In genomic region chrX:137519459-137519858, GRCh38 we compare ENCODE assay signal across 32 cellular contexts. TPM values are rescaled to one million over a fixed set of nuclear protein-coding genes. Genes with fewer than 3 reads are reported as not detected.
"Had no signal": no experiment of that assay in that cellular context is flagged by ENCODE, and none has a peak within 500 bp of the region (broad histone marks: within the 10 kb centered on the region; RNA-seq: fewer than 3 reads in every experiment).

No MANE protein-coding gene starts in this region.

- H3K4me1 ChIP-seq: stomach, suprapubic skin, testis, thyroid gland, tibial artery, tibial nerve, transverse colon, upper lobe of left lung, upper lobe of right lung, uterus, vagina had no signal

- H3K27ac Mint-ChIP-seq: stimulated activated effector memory CD8-positive, alpha-beta T cell treated with anti-CD3 and anti-CD28 coated beads, Interleukin-12 subunit alpha, Interleukin-12 subunit beta, amount 100 ng/mL, for 72 hours; stimulated activated memory B cell treated with anti-CD40 and anti-IgM and Interleukin-4, amounts not matched to agents 10 μg/mL and 1 μg/mL and 100 μg/mL, for 72 hours; stimulated activated naive B cell treated with anti-CD40 and anti-IgM and Interleukin-4, amounts not matched to agents 10 μg/mL and 1 μg/mL and 100 μg/mL, for 72 hours; stimulated activated naive CD8-positive, alpha-beta T cell treated with anti-CD3 and anti-CD28 coated beads, Interleukin-15, Interleukin-2, amounts not matched to agents 100 ng/mL and 50 ng/mL, for 24 hours; type B pancreatic cell had no signal

- FAIRE-seq: urothelium cell line had no signal

- ATAC-seq: stimulated activated effector memory CD8-positive, alpha-beta T cell treated with anti-CD3 and anti-CD28 coated beads, Interleukin-12 subunit alpha, Interleukin-12 subunit beta, amount 100 ng/mL, for 72 hours; stimulated activated memory B cell treated with anti-CD40 and anti-IgM and Interleukin-4, amounts not matched to agents 10 μg/mL and 1 μg/mL and 100 μg/mL, for 72 hours; stimulated activated naive B cell treated with anti-CD40 and anti-IgM and Interleukin-4, amounts not matched to agents 10 μg/mL and 1 μg/mL and 100 μg/mL, for 72 hours; stimulated activated naive CD8-positive, alpha-beta T cell treated with anti-CD3 and anti-CD28 coated beads, Interleukin-15, amount 100 ng/mL, for 72 hours; stimulated activated naive CD8-positive, alpha-beta T cell treated with anti-CD3 and anti-CD28 coated beads, Interleukin-15, Interleukin-2, amounts not matched to agents 100 U/mL and 50 U/mL, for 24 hours; upper lobe of right lung had no signal

- H3K36me3 Mint-ChIP-seq: stimulated activated effector memory CD8-positive, alpha-beta T cell treated with anti-CD3 and anti-CD28 coated beads, Interleukin-12 subunit alpha, Interleukin-12 subunit beta, amount 100 ng/mL, for 72 hours; stimulated activated memory B cell treated with anti-CD40 and anti-IgM and Interleukin-4, amounts not matched to agents 10 μg/mL and 1 μg/mL and 100 μg/mL, for 72 hours; stimulated activated naive B cell treated with anti-CD40 and anti-IgM and Interleukin-4, amounts not matched to agents 10 μg/mL and 1 μg/mL and 100 μg/mL, for 72 hours; type B pancreatic cell had no signal

- H3K4me1 Mint-ChIP-seq: stimulated activated effector memory CD8-positive, alpha-beta T cell treated with anti-CD3 and anti-CD28 coated beads, Interleukin-12 subunit alpha, Interleukin-12 subunit beta, amount 100 ng/mL, for 72 hours; stimulated activated memory B cell treated with anti-CD40 and anti-IgM and Interleukin-4, amounts not matched to agents 10 μg/mL and 1 μg/mL and 100 μg/mL, for 72 hours; stimulated activated naive B cell treated with anti-CD40 and anti-IgM and Interleukin-4, amounts not matched to agents 10 μg/mL and 1 μg/mL and 100 μg/mL, for 72 hours; stimulated activated naive CD8-positive, alpha-beta T cell treated with anti-CD3 and anti-CD28 coated beads, Interleukin-15, amount 100 ng/mL, for 72 hours had no signal

- H3K27me3 ChIP-seq: stomach, suprapubic skin, testis, thyroid gland, tibial artery, transverse colon, upper lobe of left lung, upper lobe of right lung, vagina had no signal

- H3K27ac ChIP-seq: stomach, suprapubic skin, testis, thoracic aorta, thyroid gland, tibial artery, tibial nerve, transverse colon, upper lobe of left lung, upper lobe of right lung, uterus, vagina had no signal

- H3K4me3 ChIP-seq: stomach, suprapubic skin, testis, thoracic aorta, thyroid gland, tibial artery, tibial nerve, transverse colon, upper lobe of left lung, upper lobe of right lung, uterus, vagina had no signal

- H3K9me3 Mint-ChIP-seq: stimulated activated naive CD8-positive, alpha-beta T cell treated with anti-CD3 and anti-CD28 coated beads, Interleukin-15, amount 100 ng/mL, for 72 hours; stimulated activated naive CD8-positive, alpha-beta T cell treated with anti-CD3 and anti-CD28 coated beads, Interleukin-15, Interleukin-2, amounts not matched to agents 100 ng/mL and 50 ng/mL, for 24 hours; type B pancreatic cell had no signal

- H3K4me3 Mint-ChIP-seq: stimulated activated effector memory CD8-positive, alpha-beta T cell treated with anti-CD3 and anti-CD28 coated beads, Interleukin-12 subunit alpha, Interleukin-12 subunit beta, amount 100 ng/mL, for 72 hours; stimulated activated memory B cell treated with anti-CD40 and anti-IgM and Interleukin-4, amounts not matched to agents 10 μg/mL and 1 μg/mL and 100 μg/mL, for 72 hours; stimulated activated naive B cell treated with anti-CD40 and anti-IgM and Interleukin-4, amounts not matched to agents 10 μg/mL and 1 μg/mL and 100 μg/mL, for 72 hours; stimulated activated naive CD8-positive, alpha-beta T cell treated with anti-CD3 and anti-CD28 coated beads, Interleukin-15, amount 100 ng/mL, for 72 hours; stimulated activated naive CD8-positive, alpha-beta T cell treated with anti-CD3 and anti-CD28 coated beads, Interleukin-15, Interleukin-2, amounts not matched to agents 100 ng/mL and 50 ng/mL, for 24 hours; type B pancreatic cell had no signal

- H3K27me3 Mint-ChIP-seq: stimulated activated memory B cell treated with anti-CD40 and anti-IgM and Interleukin-4, amounts not matched to agents 10 μg/mL and 1 μg/mL and 100 μg/mL, for 72 hours; stimulated activated naive CD8-positive, alpha-beta T cell treated with anti-CD3 and anti-CD28 coated beads, Interleukin-15, amount 100 ng/mL, for 72 hours had no signal

- H3K9me3 ChIP-seq: stomach, suprapubic skin, testis, thoracic aorta, thyroid gland, tibial artery, tibial nerve, transverse colon, upper lobe of left lung, upper lobe of right lung, uterus, vagina had no signal

- DNase-seq: stimulated activated CD4-positive, alpha-beta T cell treated with anti-CD3 and anti-CD28 coated beads, Interleukin-2, amount 100 ng/mL, for 48 hours; stimulated activated CD4-positive, alpha-beta T cell treated with anti-CD3 and anti-CD28 coated beads, Interleukin-4, amount 100 ng/mL, for 1 hour; stimulated activated CD4-positive, alpha-beta T cell treated with anti-CD3 and anti-CD28 coated beads, Interleukin-4, amount 100 ng/mL, for 24 hours; stimulated activated CD4-positive, alpha-beta T cell treated with anti-CD3 and anti-CD28 coated beads, Interleukin-4, amount 100 ng/mL, for 4 hours; stimulated activated CD8-positive, alpha-beta memory T cell treated with anti-CD3 and anti-CD28 coated beads, Interleukin-4, amount 100 ng/mL, for 48 hours; stimulated activated naive B cell treated with anti-CD40 and anti-IgM and Interleukin-4, amounts not matched to agents 10 μg/mL and 1 μg/mL and 100 μg/mL, for 72 hours; stimulated activated naive CD4-positive, alpha-beta T cell; stimulated activated naive CD4-positive, alpha-beta T cell treated with Interleukin-2 at 50 U/mL for 16 hours; stimulated activated naive CD8-positive, alpha-beta T cell treated with anti-CD3 and anti-CD28 coated beads, Interleukin-15, amount 100 ng/mL, for 72 hours; stimulated activated naive CD8-positive, alpha-beta T cell treated with anti-CD3 and anti-CD28 coated beads, Interleukin-15, Interleukin-2, amounts not matched to agents 100 U/mL and 50 U/mL, for 24 hours; stomach; substantia nigra; testis; thyroid gland; tibial artery; transverse colon; trophoblast cell; upper lobe of left lung; upper lobe of right lung; uterus had no signal

- H3K36me3 ChIP-seq: stomach, suprapubic skin, thoracic aorta, thyroid gland, tibial artery, tibial nerve, transverse colon, upper lobe of left lung, upper lobe of right lung, uterus, vagina had no signal

RNA-seq across cellular contexts. Expression of gene ZIC3, which starts 46.5 kb away (rescaled TPM):
- total RNA-seq: stomach, subcutaneous adipose tissue, suprapubic skin, thoracic aorta, thyroid gland, tibial nerve, transverse colon, upper lobe of right lung, ureter, urinary bladder, uterus, vagina had no signal
- polyA plus RNA-seq: stomach, urinary bladder had no signal
